In genomic region chr12:82705774-82706173, GRCh38 we compare ENCODE assay signal across 22 cellular contexts. TPM values are rescaled to one million over a fixed set of nuclear protein-coding genes. Genes with fewer than 3 reads are reported as not detected.
"Had no signal": no experiment of that assay in that cellular context is flagged by ENCODE, and none has a peak within 500 bp of the region (broad histone marks: within the 10 kb centered on the region; RNA-seq: fewer than 3 reads in every experiment).

No MANE protein-coding gene starts in this region.

- H3K4me3 ChIP-seq: K562, SJCRH30 had no signal

- H3K4me1 ChIP-seq: SJCRH30 had no signal

- H3K27ac ChIP-seq: HL-60, KMS-11, SJCRH30 had no signal

- DNase-seq: Kasumi-1, MM.1S, NCI-H1092 treated with DMSO at 0.1 percent for 48 hours, NCI-H1417, NCI-H1436 treated with DMSO at 0.1 percent for 48 hours, NCI-H1694, NCI-H187 treated with DMSO at 0.1 percent for 48 hours, NCI-H2029 treated with DMSO at 0.1 percent for 48 hours, NCI-H2171, NCI-H345, NCI-H446 treated with DMSO at 0.1 percent for 48 hours, NCI-H510A treated with DMSO at 0.1 percent for 48 hours, NCI-H526, RPMI8226, SHP77, SJCRH30, T-helper 1 cell had no signal

- H3K36me3 ChIP-seq: SJCRH30 had no signal

- ATAC-seq: K562, SK-N-SH treated with all-trans-retinoic acid at 6 μM for 48 hours had no signal

- H3K27me3 ChIP-seq: SJCRH30 had no signal

- H3K9me3 ChIP-seq: SJCRH30 had no signal

RNA-seq across cellular contexts. Expression of gene TMTC2, which starts 19.1 kb away (rescaled TPM):
- polyA plus RNA-seq: IgD-negative memory B cell had no signal
